In the genomic region with DNA sequence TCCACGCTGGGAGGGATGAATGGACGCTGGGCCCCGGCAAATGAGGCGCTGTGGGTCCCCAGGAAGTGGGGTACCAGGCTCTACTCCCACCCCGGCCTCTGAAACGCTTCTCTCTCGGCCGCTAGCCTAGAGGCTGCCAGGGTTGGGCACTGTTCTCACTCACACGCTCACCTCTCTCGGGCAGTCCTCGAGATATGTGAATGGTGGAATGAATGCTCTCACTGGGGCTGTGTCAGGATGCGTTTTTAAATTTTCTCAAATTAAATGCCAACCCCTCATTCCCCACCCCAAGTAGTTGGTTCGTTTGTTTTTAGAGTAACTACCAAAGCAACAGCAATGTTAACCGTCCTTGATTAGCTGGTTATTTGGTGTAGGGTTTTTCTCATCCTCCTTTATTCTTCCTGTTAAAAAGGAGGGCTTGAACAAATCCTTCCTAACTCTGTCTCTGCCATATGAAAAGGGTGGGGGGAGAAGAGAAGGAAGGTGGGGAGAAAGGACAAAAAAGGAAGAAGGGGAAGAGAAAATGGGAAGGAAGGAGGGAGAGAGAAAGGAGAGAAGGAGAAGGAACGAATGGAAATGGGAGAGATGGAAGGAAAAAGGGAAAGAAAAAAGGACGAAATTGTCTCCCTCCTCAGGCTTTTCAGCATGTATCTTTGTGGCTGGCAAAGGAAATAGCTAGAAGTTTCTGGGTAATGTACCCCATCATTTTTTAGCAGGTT, we compare ENCODE assay signal across 9 cellular contexts. TPM values are rescaled to one million over a fixed set of nuclear protein-coding genes. Genes with fewer than 3 reads are reported as not detected.
DNase-seq lines count a peak whose midpoint lies in the region; ATAC-seq, FAIRE-seq and TF ChIP-seq lines count a peak whose summit lies in the region.
"Had no signal": no experiment of that assay in that cellular context is flagged by ENCODE, and none has a peak within 500 bp of the region (broad histone marks: within the 10 kb centered on the region; RNA-seq: fewer than 3 reads in every experiment).

No MANE protein-coding gene starts in this region.

- no peak overlapping the region for H2BK12ac ChIP-seq in neuronal stem cell (ENCODE audit: low read length)

- H4K91ac ChIP-seq in neuronal stem cell (ENCODE audit: low read depth, low read length, poor library complexity) = no peak overlapping the region

- H3K27me3 Mint-ChIP-seq in T-helper 2 cell treated with Interferon-gamma antibody and Interleukin-4, amounts not matched to agents 5 μg/mL and 100 μg/mL, for 36 hours (ENCODE audit: low read depth) = peaks cover 90% of the 10 kb centered on the region

- H3K9me3 Mint-ChIP-seq in T-helper 2 cell treated with Interferon-gamma antibody and Interleukin-4, amounts not matched to agents 5 μg/mL and 100 μg/mL, for 36 hours = no peaks in the 10 kb centered on the region

- H3K4ac ChIP-seq in neuronal stem cell (ENCODE audit: low read length) = no peak overlapping the region

- H3K36me3 ChIP-seq in colonic mucosa = no peaks in the 10 kb centered on the region
- H3K36me3 ChIP-seq in neuronal stem cell (replicated peaks in 1 of 2; ENCODE audit: control insufficient read depth in 2 of 2, insufficient read depth in 2 of 2, low read length in 2 of 2) = peaks cover 0 to 4% of the 10 kb centered on the region in 2 donors

- no peak overlapping the region for H2BK5ac ChIP-seq in neuronal stem cell (ENCODE audit: low read length)

- H3K4me3 Mint-ChIP-seq in T-helper 2 cell treated with Interferon-gamma antibody and Interleukin-4, amounts not matched to agents 5 μg/mL and 100 μg/mL, for 36 hours = peak overlapping the region; percentile 83

- H3K36me3 Mint-ChIP-seq in T-helper 2 cell treated with Interferon-gamma antibody and Interleukin-4, amounts not matched to agents 5 μg/mL and 100 μg/mL, for 36 hours (ENCODE audit: low read depth) = no peaks in the 10 kb centered on the region

- H3K27me3 ChIP-seq in colonic mucosa = peaks cover 84% of the 10 kb centered on the region
- H3K27me3 ChIP-seq in neuronal stem cell (ENCODE audit: control insufficient read depth in 3 of 3, insufficient read depth in 3 of 3, low read depth in 1 of 3, low read length in 3 of 3) = peaks cover 0 to 67% (median 29%) of the 10 kb centered on the region in 3 experiments

- H3K4me3 ChIP-seq in colonic mucosa = peak overlapping the region; percentile 35
- H3K4me3 ChIP-seq in neuronal stem cell (ENCODE audit: low read length in 2 of 2) = peak overlapping the region; percentile 72 to 81

- no peak for FAIRE-seq in HTR-8/SVneo (lab: Jason Lieb, UNC)
- FAIRE-seq: G401.6 had no signal

- H2BK120ac ChIP-seq in neuronal stem cell (ENCODE audit: low read depth, low read length) = no peak overlapping the region

- 100% methylated on average over 1 of the region's 16 CpGs; no CpG with 5 or more reads in 1 of the 2 donors for WGBS in neuronal stem cell (ENCODE audit: extremely low coverage in 2 of 2, insufficient read length in 2 of 2, insufficient replicate concordance in 1 of 2), 2 donors

- peak overlapping the region; percentile 42 for H2BK15ac ChIP-seq in neuronal stem cell (ENCODE audit: low read length)

- H3K27ac Mint-ChIP-seq in T-helper 2 cell treated with Interferon-gamma antibody and Interleukin-4, amounts not matched to agents 5 μg/mL and 100 μg/mL, for 36 hours = no peak overlapping the region

- no peak overlapping the region for H4K8ac ChIP-seq in neuronal stem cell (ENCODE audit: low read depth, low read length)

- H3K14ac ChIP-seq in neuronal stem cell (ENCODE audit: low read length) = no peak overlapping the region

- H3K79me1 ChIP-seq in neuronal stem cell (ENCODE audit: low read depth, low read length) = no peaks in the 10 kb centered on the region

- no peak for TF ChIP-seq CTCF in colonic mucosa (IDR thresholded peaks at IDR 0.05)

- DNase-seq in T-helper 2 cell treated with Interferon-gamma antibody and Interleukin-4, amounts not matched to agents 5 μg/mL and 100 μg/mL, for 36 hours (ENCODE audit: low spot score) = no peak
- DNase-seq in T-helper 2 cell = no peak
- DNase-seq in colonic mucosa = no peak
- DNase-seq in neuronal stem cell (ENCODE audit: low spot score) = no peak
- DNase-seq in HuH-7 (ENCODE audit: low spot score) = no peak
- no peak for DNase-seq in HTR-8/SVneo (ENCODE audit: insufficient read length, low spot score)

- ATAC-seq in HG03457 (IDR thresholded peaks at IDR 0.05; ENCODE audit: unreplicated experiment) = peak; percentile 2
- ATAC-seq in HG03039 (IDR thresholded peaks at IDR 0.05; ENCODE audit: unreplicated experiment) = no peak

- H3K4me1 ChIP-seq in colonic mucosa (no peaks in the 10 kb centered on the region), neuronal stem cell (ENCODE audit: control insufficient read depth in 2 of 2, insufficient read depth in 1 of 2, low read depth in 1 of 2, low read length in 2 of 2) (peaks cover 14 to 23% of the 10 kb centered on the region in 2 donors)

- intact Hi-C loops in colonic mucosa (cut with DNase I) = loop anchor here (5.0 kb wide), 2 partner anchors 924 to 1024 kb away; no protein-coding TSS in a partner anchor

- H3K23ac ChIP-seq in neuronal stem cell (ENCODE audit: low read depth, low read length, poor library complexity) = peak overlapping the region; percentile 8

- H3K4me2 ChIP-seq in neuronal stem cell (ENCODE audit: insufficient read depth, low read length, poor library complexity, severe bottlenecking) = peak overlapping the region; percentile 90

- peak overlapping the region; percentile 89 for H2AFZ ChIP-seq in neuronal stem cell (ENCODE audit: low read length)

- peaks cover 31% of the 10 kb centered on the region for H3K4me1 Mint-ChIP-seq in T-helper 2 cell treated with Interferon-gamma antibody and Interleukin-4, amounts not matched to agents 5 μg/mL and 100 μg/mL, for 36 hours (ENCODE audit: low read depth)

- H2AK5ac ChIP-seq in neuronal stem cell (ENCODE audit: low read depth, low read length) = no peak overlapping the region

- peak overlapping the region; percentile 3 to 31 for H3K9ac ChIP-seq in colonic mucosa (ENCODE audit: low read depth in 2 of 2, low read length in 2 of 2)
- no peak overlapping the region for H3K9ac ChIP-seq in neuronal stem cell (ENCODE audit: low read depth, low read length, poor library complexity)

- H3K9me3 ChIP-seq in colonic mucosa = no peaks in the 10 kb centered on the region
- peaks cover under 1 to 2% of the 10 kb centered on the region in 2 donors for H3K9me3 ChIP-seq in neuronal stem cell (replicated peaks in 1 of 2; ENCODE audit: control insufficient read depth in 2 of 2, insufficient read depth in 1 of 2, low read depth in 1 of 2, low read length in 2 of 2)

- peak overlapping the region; percentile 83 for H3K18ac ChIP-seq in neuronal stem cell (ENCODE audit: low read length)

- H3K27ac ChIP-seq in colonic mucosa (peak overlapping the region; percentile 44), neuronal stem cell (replicated peaks; ENCODE audit: low read length) (no peak overlapping the region)

RNA-seq across cellular contexts. Expression of gene EBF1, which starts 1.4 kb away (rescaled TPM):
- total RNA-seq in colonic mucosa = 1 to 10 TPM; 1.5 to 4.8 TPM
- 0.79 TPM for polyA plus RNA-seq in neuronal stem cell (2013, experiment 1 of 2)
- polyA plus RNA-seq in neuronal stem cell (2013, experiment 2 of 2) = 0.83 TPM
